20 cellular contexts compared by ENCODE assay signal in the genomic region with DNA sequence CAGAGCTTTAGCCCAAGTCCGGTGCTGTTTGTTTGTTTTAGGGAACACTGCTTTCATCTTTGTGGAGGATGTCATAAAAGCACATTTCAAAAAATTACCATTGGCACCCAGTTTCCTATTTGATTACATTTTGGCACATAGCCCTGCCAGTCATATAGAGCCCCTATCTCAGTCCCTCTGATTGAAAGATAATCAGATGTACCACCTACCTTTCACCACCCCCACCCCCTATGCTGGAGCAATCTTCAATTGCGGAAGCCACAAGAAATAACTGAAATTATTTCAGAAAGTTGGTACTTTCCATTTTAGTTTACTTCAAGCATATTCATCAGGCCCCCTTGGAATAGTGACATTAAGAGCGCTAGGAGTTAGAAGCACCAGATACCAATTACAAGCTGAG.
DNase-seq lines count a peak whose midpoint lies in the region; ATAC-seq lines count a peak whose summit lies in the region.
"Had no signal": no experiment of that assay in that cellular context is flagged by ENCODE, and none has a peak within 500 bp of the region (broad histone marks: within the 10 kb centered on the region; RNA-seq: fewer than 3 reads in every experiment).

No MANE protein-coding gene starts in this region.

- no peaks in the 10 kb centered on the region for H3K36me3 Mint-ChIP-seq in CD4-positive, CD25-positive, alpha-beta regulatory T cell
- H3K36me3 Mint-ChIP-seq in stimulated activated naive B cell treated with anti-CD40 and anti-IgM and Interleukin-4, amounts not matched to agents 10 μg/mL and 1 μg/mL and 100 μg/mL, for 72 hours = no peaks in the 10 kb centered on the region

- no peaks in the 10 kb centered on the region for H3K27me3 Mint-ChIP-seq in CD4-positive, CD25-positive, alpha-beta regulatory T cell
- H3K27me3 Mint-ChIP-seq in stimulated activated naive B cell treated with anti-CD40 and anti-IgM and Interleukin-4, amounts not matched to agents 10 μg/mL and 1 μg/mL and 100 μg/mL, for 72 hours = no peaks in the 10 kb centered on the region
- H3K27me3 Mint-ChIP-seq: B cell had no signal

- peaks cover 30% of the 10 kb centered on the region for H3K4me1 ChIP-seq in BLaER1
- peaks cover 22% of the 10 kb centered on the region for H3K4me1 ChIP-seq in CD4-positive, CD25-positive, alpha-beta regulatory T cell (ENCODE audit: control insufficient read depth, insufficient read depth, low read length, poor library complexity, severe bottlenecking)
- H3K4me1 ChIP-seq in effector memory CD4-positive, alpha-beta T cell (ENCODE audit: control insufficient read depth, insufficient read depth, low read length, poor library complexity, severe bottlenecking) = peaks cover 17% of the 10 kb centered on the region
- H3K4me1 ChIP-seq: HAP-1 had no signal

- H3K9ac ChIP-seq in BLaER1 = no peak overlapping the region

- H3K27ac ChIP-seq in BLaER1 = 0 out of 2 replicates have a peak overlapping the region, but pooled peaks have one; percentile 20
- H3K27ac ChIP-seq in CD4-positive, CD25-positive, alpha-beta regulatory T cell (ENCODE audit: insufficient read depth, low read length, poor library complexity, severe bottlenecking) = no peak overlapping the region
- H3K27ac ChIP-seq in effector memory CD4-positive, alpha-beta T cell (ENCODE audit: insufficient read depth, low read length, poor library complexity, severe bottlenecking) = no peak overlapping the region
- H3K27ac ChIP-seq: heart right ventricle, PC-9, SJSA1 had no signal

- DNase-seq in CD4-positive, CD25-positive, alpha-beta regulatory T cell = no peak
- peak; percentile 8 for DNase-seq in SW480 (ENCODE audit: low spot score)
- no peak for DNase-seq in effector memory CD4-positive, alpha-beta T cell
- DNase-seq in NCI-H1436 treated with DMSO at 0.1 percent for 48 hours (lab: John Stamatoyannopoulos, UW) = no peak
- no peak for DNase-seq in stimulated activated naive B cell treated with anti-CD40 and anti-IgM and Interleukin-4, amounts not matched to agents 10 μg/mL and 1 μg/mL and 100 μg/mL, for 72 hours
- no peak for DNase-seq in KBM-7
- DNase-seq: activated CD4-positive, CD25-positive, alpha-beta regulatory T cell treated with anti-CD3 and anti-CD28 coated beads, Interleukin-2, amount 50 U/mL, for 72 hours; GF-D8; heart right ventricle; NCI-H2107; NCI-H748 treated with DMSO at 0.1 percent for 48 hours; PC-9; substantia nigra; T1000 had no signal

- in situ Hi-C loops in KBM-7 (cut with MboI; ENCODE audit: low pct_unique_long_range_greater_than_20kb, low sequenced_read_pairs) = no loop called here

- H3K4me1 Mint-ChIP-seq in CD4-positive, CD25-positive, alpha-beta regulatory T cell = peaks cover 14 to 36% (median 31%) of the 10 kb centered on the region in 4 donors
- H3K4me1 Mint-ChIP-seq in stimulated activated naive B cell treated with anti-CD40 and anti-IgM and Interleukin-4, amounts not matched to agents 10 μg/mL and 1 μg/mL and 100 μg/mL, for 72 hours = peaks cover 2 to 5% of the 10 kb centered on the region in 2 donors
- H3K4me1 Mint-ChIP-seq: B cell had no signal

- no peaks in the 10 kb centered on the region for H3K27me3 ChIP-seq in BLaER1
- no peaks in the 10 kb centered on the region for H3K27me3 ChIP-seq in CD4-positive, CD25-positive, alpha-beta regulatory T cell (ENCODE audit: control insufficient read depth, insufficient read depth, low read length)
- no peaks in the 10 kb centered on the region for H3K27me3 ChIP-seq in effector memory CD4-positive, alpha-beta T cell (replicated peaks; ENCODE audit: control insufficient read depth, insufficient read depth, low read length, poor library complexity, severe bottlenecking)
- H3K27me3 ChIP-seq: heart right ventricle, SJSA1 had no signal

- peak overlapping the region; percentile 2 to 76 (median 60) for H3K4me3 Mint-ChIP-seq in CD4-positive, CD25-positive, alpha-beta regulatory T cell
- no peak overlapping the region for H3K4me3 Mint-ChIP-seq in stimulated activated naive B cell treated with anti-CD40 and anti-IgM and Interleukin-4, amounts not matched to agents 10 μg/mL and 1 μg/mL and 100 μg/mL, for 72 hours
- H3K4me3 Mint-ChIP-seq: B cell had no signal

- no peak overlapping the region for H3K4me3 ChIP-seq in BLaER1
- peak overlapping the region; percentile 48 for H3K4me3 ChIP-seq in CD4-positive, CD25-positive, alpha-beta regulatory T cell (ENCODE audit: low read depth, low read length)
- peak overlapping the region; percentile 17 for H3K4me3 ChIP-seq in effector memory CD4-positive, alpha-beta T cell (ENCODE audit: insufficient read depth, low read depth, low read length, poor library complexity, severe bottlenecking)
- H3K4me3 ChIP-seq: GM12878, HAP-1, heart right ventricle, PC-9, SJSA1 had no signal

- no peaks in the 10 kb centered on the region for H3K9me3 Mint-ChIP-seq in CD4-positive, CD25-positive, alpha-beta regulatory T cell
- no peaks in the 10 kb centered on the region for H3K9me3 Mint-ChIP-seq in stimulated activated naive B cell treated with anti-CD40 and anti-IgM and Interleukin-4, amounts not matched to agents 10 μg/mL and 1 μg/mL and 100 μg/mL, for 72 hours

- peak overlapping the region; percentile 74 for H3K4me2 ChIP-seq in BLaER1
- H3K4me2 ChIP-seq: PC-9 had no signal

- H4K20me1 ChIP-seq in BLaER1 = no peaks in the 10 kb centered on the region

- H3K27ac Mint-ChIP-seq in CD4-positive, CD25-positive, alpha-beta regulatory T cell = peak overlapping the region in 2 of 3 donors; percentile 61 to 87
- H3K27ac Mint-ChIP-seq in stimulated activated naive B cell treated with anti-CD40 and anti-IgM and Interleukin-4, amounts not matched to agents 10 μg/mL and 1 μg/mL and 100 μg/mL, for 72 hours = no peak overlapping the region
- H3K27ac Mint-ChIP-seq: B cell had no signal

- no peaks in the 10 kb centered on the region for H3K36me3 ChIP-seq in BLaER1
- no peaks in the 10 kb centered on the region for H3K36me3 ChIP-seq in CD4-positive, CD25-positive, alpha-beta regulatory T cell (ENCODE audit: control insufficient read depth, insufficient read depth, low read length)
- no peaks in the 10 kb centered on the region for H3K36me3 ChIP-seq in effector memory CD4-positive, alpha-beta T cell (ENCODE audit: control insufficient read depth, insufficient read depth, low read length)
- H3K36me3 ChIP-seq: HAP-1, heart right ventricle, SJSA1 had no signal

- H3K9me3 ChIP-seq in BLaER1 = no peaks in the 10 kb centered on the region
- no peaks in the 10 kb centered on the region for H3K9me3 ChIP-seq in CD4-positive, CD25-positive, alpha-beta regulatory T cell (ENCODE audit: control insufficient read depth in 2 of 2, low read length in 2 of 2)
- H3K9me3 ChIP-seq in effector memory CD4-positive, alpha-beta T cell (ENCODE audit: control insufficient read depth, low read length) = no peaks in the 10 kb centered on the region
- H3K9me3 ChIP-seq: HAP-1, heart right ventricle, SJSA1 had no signal

- ATAC-seq in CD4-positive, CD25-positive, alpha-beta regulatory T cell (ENCODE audit: low read depth in 2 of 2) = no peak
- no peak for ATAC-seq in stimulated activated naive B cell treated with anti-CD40 and anti-IgM and Interleukin-4, amounts not matched to agents 10 μg/mL and 1 μg/mL and 100 μg/mL, for 72 hours (replicated peaks)
- ATAC-seq: GM12878, heart right ventricle, sciatic nerve had no signal

Comparison
In these comparisons a context has a peak if more than half of its experiments do, and no peak if none do; other contexts are left out.
1. H3K4me3 Mint-ChIP-seq: peak in CD4-positive, CD25-positive, alpha-beta regulatory T cell (4 of 4); none in stimulated activated naive B cell treated with anti-CD40 and anti-IgM and Interleukin-4, amounts not matched to agents 10 μg/mL and 1 μg/mL and 100 μg/mL, for 72 hours (0 of 2).